Comparison of ENCODE assay signal across 2 cellular contexts in the genomic region with DNA sequence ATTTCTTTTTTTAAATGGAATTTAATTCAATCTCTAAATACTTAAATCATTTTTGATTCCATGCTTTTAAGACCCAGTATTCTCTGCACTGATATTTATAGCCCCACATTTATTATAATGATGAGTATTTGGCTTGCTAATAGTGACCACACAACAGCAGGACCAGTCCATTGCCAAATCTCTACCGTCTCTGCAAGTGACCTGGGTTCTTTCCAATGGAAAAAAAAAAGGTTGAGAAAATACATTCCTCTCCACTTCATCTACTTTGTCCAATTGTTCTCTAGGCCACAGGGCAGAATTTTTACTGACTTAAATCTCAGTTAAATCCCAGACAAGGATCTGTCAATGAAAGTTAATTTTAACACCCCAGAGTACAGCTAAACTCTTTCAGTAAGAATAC.
TF ChIP-seq lines count a peak whose summit lies in the region.

No MANE protein-coding gene starts in this region.

TF ChIP-seq in SK-N-SH treated with all-trans-retinoic acid at 6 μM for 48 hours, 23 proteins besides CTCF, POLR2A, EP300 and RAD21:
- TF ChIP-seq ISL1 (CRISPR knock-in tag; IDR thresholded peaks at IDR 0.05): peak; percentile 26; the same call in 1 of the 2 replicates
- no peak for TF ChIP-seq BACH2 (CRISPR knock-in tag; IDR thresholded peaks at IDR 0.05; ENCODE audit: borderline replicate concordance)

TF ChIP-seq in SK-N-SH, 30 proteins besides CTCF, POLR2A, EP300 and RAD21:
- TF ChIP-seq RFX5 (IDR thresholded peaks at IDR 0.05; ENCODE audit: low read length): no peak
- TF ChIP-seq TEAD4 (IDR thresholded peaks at IDR 0.05; ENCODE audit: borderline replicate concordance, insufficient read depth): no peak
- no peak for TF ChIP-seq NRF1 (IDR thresholded peaks at IDR 0.05; ENCODE audit: low read depth, low read length)
- TF ChIP-seq MXI1 (IDR thresholded peaks at IDR 0.05; ENCODE audit: low read depth, low read length): no peak
- no peak for TF ChIP-seq TCF12 (IDR thresholded peaks at IDR 0.05)
- no peak for TF ChIP-seq EZH2phosphoT487 (IDR thresholded peaks at IDR 0.05; ENCODE audit: borderline replicate concordance, low read depth)
- TF ChIP-seq, protein P1, sequence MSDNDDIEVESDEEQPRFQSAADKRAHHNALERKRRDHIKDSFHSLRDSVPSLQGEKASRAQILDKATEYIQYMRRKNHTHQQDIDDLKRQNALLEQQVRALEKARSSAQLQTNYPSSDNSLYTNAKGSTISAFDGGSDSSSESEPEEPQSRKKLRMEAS (IDR thresholded peaks at IDR 0.05; ENCODE audit: low read depth): no peak
- no peak for TF ChIP-seq RCOR1 (IDR thresholded peaks at IDR 0.05; ENCODE audit: low read length)
- TF ChIP-seq FOXM1 (IDR thresholded peaks at IDR 0.05; ENCODE audit: low read depth): no peak
- TF ChIP-seq, protein P2, sequence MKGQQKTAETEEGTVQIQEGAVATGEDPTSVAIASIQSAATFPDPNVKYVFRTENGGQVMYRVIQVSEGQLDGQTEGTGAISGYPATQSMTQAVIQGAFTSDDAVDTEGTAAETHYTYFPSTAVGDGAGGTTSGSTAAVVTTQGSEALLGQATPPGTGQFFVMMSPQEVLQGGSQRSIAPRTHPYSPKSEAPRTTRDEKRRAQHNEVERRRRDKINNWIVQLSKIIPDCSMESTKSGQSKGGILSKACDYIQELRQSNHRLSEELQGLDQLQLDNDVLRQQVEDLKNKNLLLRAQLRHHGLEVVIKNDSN (IDR thresholded peaks at IDR 0.05; ENCODE audit: borderline replicate concordance, low read depth): no peak
- no peak for TF ChIP-seq FOXJ3 (CRISPR knock-in tag; IDR thresholded peaks at IDR 0.05)
- TF ChIP-seq GABPA (IDR thresholded peaks at IDR 0.05; ENCODE audit: low read depth): no peak
- TF ChIP-seq RXRA (IDR thresholded peaks at IDR 0.05; ENCODE audit: borderline replicate concordance, low read depth): no peak
- TF ChIP-seq SMC3 (IDR thresholded peaks at IDR 0.05; ENCODE audit: low read depth, low read length): no peak
- TF ChIP-seq, protein P3, sequence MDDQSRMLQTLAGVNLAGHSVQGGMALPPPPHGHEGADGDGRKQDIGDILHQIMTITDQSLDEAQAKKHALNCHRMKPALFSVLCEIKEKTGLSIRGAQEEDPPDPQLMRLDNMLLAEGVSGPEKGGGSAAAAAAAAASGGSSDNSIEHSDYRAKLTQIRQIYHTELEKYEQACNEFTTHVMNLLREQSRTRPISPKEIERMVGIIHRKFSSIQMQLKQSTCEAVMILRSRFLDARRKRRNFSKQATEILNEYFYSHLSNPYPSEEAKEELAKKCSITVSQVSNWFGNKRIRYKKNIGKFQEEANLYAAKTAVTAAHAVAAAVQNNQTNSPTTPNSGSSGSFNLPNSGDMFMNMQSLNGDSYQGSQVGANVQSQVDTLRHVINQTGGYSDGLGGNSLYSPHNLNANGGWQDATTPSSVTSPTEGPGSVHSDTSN (IDR thresholded peaks at IDR 0.05): no peak
- no peak for TF ChIP-seq GATA2 (CRISPR knock-in tag; IDR thresholded peaks at IDR 0.05)
- TF ChIP-seq ZBTB33 (IDR thresholded peaks at IDR 0.05; ENCODE audit: borderline replicate concordance, low read depth): no peak
